ENCODE assay signal across 8 cellular contexts in genomic region chr1:160261526-160261877, GRCh38. TPM values are rescaled to one million over a fixed set of nuclear protein-coding genes. Genes with fewer than 3 reads are reported as not detected.
DNase-seq lines count a peak whose midpoint lies in the region; ATAC-seq and TF ChIP-seq lines count a peak whose summit lies in the region.

No MANE protein-coding gene starts in this region.

- ATAC-seq in lung (ENCODE audit: insufficient read depth, low FRiP score) (peak; percentile 21), GM18520 (IDR thresholded peaks at IDR 0.05; ENCODE audit: unreplicated experiment) (no peak)

- H3K27me3 ChIP-seq in HAP-1 (ENCODE audit: low read depth) (no peaks in the 10 kb centered on the region; the same call in 1 of the 2 replicates), lung (ENCODE audit: control insufficient read depth, insufficient read depth) (no peaks in the 10 kb centered on the region)

- DNase-seq in DMS153 treated with DMSO at 0.1 percent for 48 hours (lab: John Stamatoyannopoulos, UW; ENCODE audit: unreplicated experiment) (peak; percentile 60), HAP-1 (ENCODE audit: low spot score in 2 of 2) (peak; percentile 32 to 44), NCI-H2029 (lab: John Stamatoyannopoulos, UW) (peak; percentile 48), dermis blood vessel endothelial cell (peak; percentile 77), lung (ENCODE audit: low spot score) (peak; percentile 42)
- DNase-seq in activated CD4-positive, alpha-beta T cell treated with anti-CD3 and anti-CD28 coated beads for 4 hours, result peak; percentile 67 to 72
- DNase-seq in stimulated activated CD8-positive, alpha-beta memory T cell treated with anti-CD3 and anti-CD28 coated beads, Interleukin-15, amount 100 ng/mL, for 48 hours (ENCODE audit: low read depth in 2 of 2), result peak; percentile 61 to 67

- H3K36me3 ChIP-seq in HAP-1 (replicated peaks) (no peaks in the 10 kb centered on the region), lung (ENCODE audit: control insufficient read depth in 2 of 2, insufficient read depth in 2 of 2, low read length in 2 of 2) (no peaks in the 10 kb centered on the region)

- H3K4me3 ChIP-seq in HAP-1 (peak overlapping the region; percentile 76), lung (peak overlapping the region; percentile 99)

- 0% methylated on average over 6 of the region's 6 CpGs for WGBS in lung, 2 donors

- H3K27ac ChIP-seq in lung (ENCODE audit: low read depth in 1 of 2, low read length in 1 of 2), result peak overlapping the region; percentile 97 to 100

- H3K9me3 ChIP-seq in HAP-1 (no peaks in the 10 kb centered on the region), lung (ENCODE audit: control insufficient read depth in 2 of 2, insufficient read depth in 1 of 2, low read length in 1 of 2) (no peaks in the 10 kb centered on the region)

- TF ChIP-seq CTCF in lung (IDR thresholded peaks at IDR 0.05; ENCODE audit: control extremely low read depth, extremely low read depth), result no peak

- H3K4me1 ChIP-seq in HAP-1, result peaks cover 12% of the 10 kb centered on the region
- H3K4me1 ChIP-seq in lung (ENCODE audit: control insufficient read depth in 2 of 2, insufficient read depth in 2 of 2, low read length in 2 of 2), result peaks cover 0 to 20% of the 10 kb centered on the region in 2 donors

- in situ Hi-C loops in HAP-1 (cut with MboI; ENCODE audit: low sequenced_read_pairs), result no loop called here

RNA-seq across cellular contexts. Expression of gene DCAF8, which starts 0.8 kb away (rescaled TPM):
- total RNA-seq in dermis blood vessel endothelial cell (82.1 and 87.3 TPM in 2 replicates), lung (100 to 1,000 TPM; 104 to 207 TPM)
- 10 to 100 TPM; 64.0 to 72.4 TPM for polyA plus RNA-seq in lung

RNA-seq across cellular contexts. Expression of gene PEX19, which starts 23.4 kb away (rescaled TPM):
- 33.9 and 35.4 TPM in 2 replicates for total RNA-seq in dermis blood vessel endothelial cell
- 10 to 100 TPM; 55.9 to 60.7 TPM for total RNA-seq in lung
- 10 to 100 TPM; 13.1 to 33.0 TPM for polyA plus RNA-seq in lung

RNA-seq across cellular contexts. Expression of gene PEA15, which starts 56.3 kb away (rescaled TPM):
- total RNA-seq in dermis blood vessel endothelial cell, result 65.2 and 121 TPM in 2 replicates
- 100 to 1,000 TPM in 1 of 2 donors, 10 to 100 TPM in 1; 76.0 to 133 TPM for total RNA-seq in lung
- 100 to 1,000 TPM; 139 to 261 TPM for polyA plus RNA-seq in lung
